Comparison of ENCODE assay signal across 14 cellular contexts in genomic region chr9:111161015-111161415, GRCh38.
DNase-seq lines count a peak whose midpoint lies in the region; ATAC-seq and TF ChIP-seq lines count a peak whose summit lies in the region.
"Had no signal": no experiment of that assay in that cellular context is flagged by ENCODE, and none has a peak within 500 bp of the region (broad histone marks: within the 10 kb centered on the region; RNA-seq: fewer than 3 reads in every experiment).

No MANE protein-coding gene starts in this region.

- DNase-seq in GM04503 (ENCODE audit: low read depth) (peak; percentile 63), SK-N-SH (no peak), fibroblast of the aortic adventitia (ENCODE audit: low read depth) (peak; percentile 81), renal cortical epithelial cell (ENCODE audit: low read depth) (peak; percentile 89), NCI-H1092 (lab: John Stamatoyannopoulos, UW) (no peak), lower lobe of right lung (no peak)
- no peak for DNase-seq in effector CD4-positive, alpha-beta T cell
- DNase-seq: activated CD8-positive, alpha-beta memory T cell treated with anti-CD3 and anti-CD28 coated beads, Interleukin-2, amount 10 ng/mL, durations not matched to agents 7 days and 5 days; KBM-7; NCI-H2081 had no signal

- CTCF ChIA-PET in SK-N-SH (lab: Yijun Ruan, JAX), result no interaction called here

- H4K20me1 ChIP-seq in SK-N-SH (ENCODE audit: insufficient read depth), result no peaks in the 10 kb centered on the region

- 46% methylated on average over 3 of the region's 3 CpGs for WGBS in SK-N-SH (ENCODE audit: low lambda C conversion rate)

- H3K4me1 ChIP-seq in SK-N-SH (ENCODE audit: control insufficient read depth in 1 of 2, insufficient read depth in 2 of 2, low read depth in 1 of 2, low read length in 1 of 2) (no peaks in the 10 kb centered on the region; a peak in 2 of 4 replicates), lower lobe of right lung (peaks cover 8% of the 10 kb centered on the region)
- H3K4me1 ChIP-seq: SJSA1 had no signal

- ATAC-seq in HG02840 (IDR thresholded peaks at IDR 0.05; ENCODE audit: low FRiP score, unreplicated experiment), result no peak
- no peak for ATAC-seq in lower lobe of right lung
- ATAC-seq: activated CD8-positive, alpha-beta memory T cell treated with anti-CD3 and anti-CD28 coated beads, Interleukin-2, amount 10 ng/mL, durations not matched to agents 7 days and 5 days; left lobe of liver had no signal

- no peaks in the 10 kb centered on the region for H3K27me3 ChIP-seq in SK-N-SH (ENCODE audit: insufficient read depth)
- H3K27me3 ChIP-seq in lower lobe of right lung (ENCODE audit: low read depth), result no peaks in the 10 kb centered on the region
- H3K27me3 ChIP-seq: SJSA1 had no signal

- H2AFZ ChIP-seq in SK-N-SH (ENCODE audit: low read depth), result 0 out of 2 replicates have a peak overlapping the region, but pooled peaks have one; percentile 5

- POLR2A ChIA-PET in SK-N-SH (lab: Yijun Ruan, JAX), result no interaction called here

- no peak for TF ChIP-seq RAD21 in SK-N-SH (IDR thresholded peaks at IDR 0.05; ENCODE audit: low read length)

- H3K4me2 ChIP-seq in SK-N-SH, result no peak overlapping the region

- H3K79me2 ChIP-seq in SK-N-SH (ENCODE audit: insufficient read depth), result no peaks in the 10 kb centered on the region

- TF ChIP-seq EP300 in SK-N-SH (IDR thresholded peaks at IDR 0.05; ENCODE audit: borderline replicate concordance in 1 of 2, low read depth in 1 of 2, low read length in 1 of 2), result no peak

- no peak overlapping the region for H3K27ac ChIP-seq in SK-N-SH (ENCODE audit: low read depth in 2 of 2, low read length in 1 of 2)
- no peak overlapping the region for H3K27ac ChIP-seq in lower lobe of right lung
- H3K27ac ChIP-seq: coronary artery, SJSA1 had no signal

- no peak overlapping the region for H3K4me3 ChIP-seq in SK-N-SH (ENCODE audit: low read depth in 2 of 2, low read length in 1 of 2)
- H3K4me3 ChIP-seq in fibroblast of the aortic adventitia (ENCODE audit: low read depth, low read length), result no peak overlapping the region
- no peak overlapping the region for H3K4me3 ChIP-seq in lower lobe of right lung
- H3K4me3 ChIP-seq: coronary artery, SJSA1 had no signal

- no peak overlapping the region for H3K9ac ChIP-seq in SK-N-SH

- intact Hi-C loops in lower lobe of right lung (cut with DNase I), result no loop called here

- TF ChIP-seq CTCF in SK-N-SH (IDR thresholded peaks at IDR 0.05) (no peak), fibroblast of the aortic adventitia (IDR thresholded peaks at IDR 0.05; ENCODE audit: insufficient read depth, low read length) (no peak), lower lobe of right lung (IDR thresholded peaks at IDR 0.05) (no peak)

- H3K9me3 ChIP-seq in SK-N-SH (no peaks in the 10 kb centered on the region), lower lobe of right lung (no peaks in the 10 kb centered on the region)
- H3K9me3 ChIP-seq: SJSA1 had no signal

- H3K36me3 ChIP-seq in SK-N-SH (replicated peaks in 1 of 2; ENCODE audit: control insufficient read depth in 1 of 2, insufficient read depth in 2 of 2, low read length in 1 of 2), result no peaks in the 10 kb centered on the region
- H3K36me3 ChIP-seq in lower lobe of right lung, result no peaks in the 10 kb centered on the region
- H3K36me3 ChIP-seq: SJSA1 had no signal

- H3F3A ChIP-seq in SK-N-SH (replicated peaks; ENCODE audit: insufficient read depth), result no peaks in the 10 kb centered on the region

- H3K9me2 ChIP-seq in SK-N-SH, result no peaks in the 10 kb centered on the region

TF ChIP-seq in SK-N-SH, 30 proteins besides CTCF, POLR2A, EP300 and RAD21:
- TF ChIP-seq PBX3 (IDR thresholded peaks at IDR 0.05), result peak; percentile 28; the same call in 1 of the 2 replicates
- no peak for TF ChIP-seq YY1 (IDR thresholded peaks at IDR 0.05; ENCODE audit: low read depth)
- no peak for TF ChIP-seq FOXJ3 (CRISPR knock-in tag; IDR thresholded peaks at IDR 0.05)
- peak; percentile 61; the same call in 1 of the 2 replicates for TF ChIP-seq FOSL2 (IDR thresholded peaks at IDR 0.05; ENCODE audit: borderline replicate concordance, low read depth)
- peak; percentile 69 for TF ChIP-seq TCF12 (IDR thresholded peaks at IDR 0.05)
- TF ChIP-seq RCOR1 (IDR thresholded peaks at IDR 0.05; ENCODE audit: low read length), result no peak
- TF ChIP-seq NRF1 (IDR thresholded peaks at IDR 0.05; ENCODE audit: low read depth, low read length), result no peak
- peak; percentile 43; the same call in 1 of the 2 replicates for TF ChIP-seq JUND (IDR thresholded peaks at IDR 0.05)

Comparison
In these comparisons a context has a peak if more than half of its experiments do, and no peak if none do; other contexts are left out.
1. DNase-seq: peak in GM04503 (single experiment), fibroblast of the aortic adventitia (single experiment) and renal cortical epithelial cell (single experiment); none in SK-N-SH (single experiment), NCI-H1092 (single experiment), effector CD4-positive, alpha-beta T cell (single experiment) and lower lobe of right lung (single experiment).